Comparison of ENCODE assay signal across 14 cellular contexts in genomic region chr9:71602652-71603051, GRCh38.
"Had no signal": no experiment of that assay in that cellular context is flagged by ENCODE, and none has a peak within 500 bp of the region (broad histone marks: within the 10 kb centered on the region; RNA-seq: fewer than 3 reads in every experiment).

No MANE protein-coding gene starts in this region.

- H3K36me3 ChIP-seq: brain microvascular endothelial cell, lower lobe of right lung, pancreas, tibial artery had no signal

- H3K4me3 Mint-ChIP-seq: activated CD4-positive, alpha-beta memory T cell treated with anti-CD3 and anti-CD28 coated beads for 36 hours; activated naive CD8-positive, alpha-beta T cell treated with anti-CD3 and anti-CD28 coated beads for 36 hours; dendritic cell treated with granulocyte-macrophage colony-stimulating factor and Interleukin-4, amounts not matched to agents 40 ng/mL and 50 ng/mL, for 4 days; effector memory CD8-positive, alpha-beta T cell; mesothelial cell of epicardium had no signal

- H3K27me3 ChIP-seq: brain microvascular endothelial cell, pancreas, tibial artery had no signal

- H3K4me1 ChIP-seq: lower lobe of right lung, pancreas, tibial artery had no signal

- H3K27ac ChIP-seq: brain microvascular endothelial cell, lower lobe of right lung, pancreas, tibial artery had no signal

- H3K9me3 Mint-ChIP-seq: activated CD4-positive, alpha-beta memory T cell treated with anti-CD3 and anti-CD28 coated beads for 36 hours; activated naive CD8-positive, alpha-beta T cell treated with anti-CD3 and anti-CD28 coated beads for 36 hours; dendritic cell treated with granulocyte-macrophage colony-stimulating factor and Interleukin-4, amounts not matched to agents 40 ng/mL and 50 ng/mL, for 4 days; effector memory CD8-positive, alpha-beta T cell had no signal

- H3K9me3 ChIP-seq: lower lobe of right lung, pancreas, tibial artery had no signal

- H3K36me3 Mint-ChIP-seq: activated CD4-positive, alpha-beta memory T cell treated with anti-CD3 and anti-CD28 coated beads for 36 hours; activated naive CD8-positive, alpha-beta T cell treated with anti-CD3 and anti-CD28 coated beads for 36 hours; mesothelial cell of epicardium had no signal

- DNase-seq: activated CD4-positive, alpha-beta memory T cell treated with anti-CD3 and anti-CD28 coated beads for 36 hours; activated CD4-positive, alpha-beta T cell treated with anti-CD3 and anti-CD28 coated beads for 1 hour; activated gamma-delta T cell treated with Interleukin-2 at 50 U/mL for 16 hours; activated naive CD8-positive, alpha-beta T cell treated with anti-CD3 and anti-CD28 coated beads for 36 hours; activated T-cell treated with anti-CD3 and anti-CD28 coated beads, Interleukin-2, amount 50 U/mL, for 48 hours; brain microvascular endothelial cell; cerebellar nuclear complex; effector memory CD8-positive, alpha-beta T cell; lower lobe of right lung; pancreas; stimulated activated CD4-positive, alpha-beta T cell treated with anti-CD3 and anti-CD28 coated beads, Interleukin-4, amount 100 ng/mL, for 4 hours; tibial artery had no signal

- ATAC-seq: effector memory CD8-positive, alpha-beta T cell; lower lobe of right lung; pancreas had no signal

- H3K27me3 Mint-ChIP-seq: activated CD4-positive, alpha-beta memory T cell treated with anti-CD3 and anti-CD28 coated beads for 36 hours; activated naive CD8-positive, alpha-beta T cell treated with anti-CD3 and anti-CD28 coated beads for 36 hours; dendritic cell treated with granulocyte-macrophage colony-stimulating factor and Interleukin-4, amounts not matched to agents 40 ng/mL and 50 ng/mL, for 4 days had no signal

- H3K4me1 Mint-ChIP-seq: activated naive CD8-positive, alpha-beta T cell treated with anti-CD3 and anti-CD28 coated beads for 36 hours; mesothelial cell of epicardium had no signal

- H3K4me3 ChIP-seq: lower lobe of right lung, pancreas, tibial artery had no signal
